Comparison of ENCODE assay signal across 33 cellular contexts in the genomic region with DNA sequence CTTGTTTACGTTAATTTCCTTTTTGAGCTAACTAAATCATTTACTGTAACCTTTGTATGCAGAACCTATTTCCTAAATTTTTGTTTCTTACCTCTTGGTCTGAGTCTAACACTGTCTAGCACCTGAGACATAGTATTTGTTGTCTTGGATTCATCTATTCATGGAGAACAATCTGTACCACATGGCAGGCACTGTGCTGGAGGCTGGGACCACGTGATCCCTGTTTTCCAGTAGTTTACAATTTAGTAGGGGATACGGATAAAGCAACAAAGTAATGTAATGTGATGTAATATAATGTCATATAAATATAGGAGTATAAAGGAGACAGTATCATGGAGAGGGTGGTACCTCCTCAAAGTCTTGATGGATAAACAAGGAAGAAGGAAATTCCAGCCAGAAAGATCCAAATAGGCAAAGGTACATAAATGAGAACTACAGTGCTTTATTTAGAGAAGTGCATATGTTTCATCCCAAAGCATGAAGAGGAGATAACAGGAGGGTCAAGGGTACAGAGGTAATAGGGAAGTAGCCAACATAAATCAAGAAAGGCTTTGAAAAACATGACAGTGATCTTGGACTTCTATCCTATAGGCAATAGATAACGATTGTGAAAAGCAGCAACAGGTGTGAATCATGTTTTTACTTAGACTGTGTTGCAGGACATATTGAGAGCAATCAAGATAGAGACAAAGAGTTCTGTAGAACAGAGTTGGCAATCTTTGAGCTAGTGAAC. TPM values are rescaled to one million over a fixed set of nuclear protein-coding genes. Genes with fewer than 3 reads are reported as not detected.
"Had no signal": no experiment of that assay in that cellular context is flagged by ENCODE, and none has a peak within 500 bp of the region (broad histone marks: within the 10 kb centered on the region; RNA-seq: fewer than 3 reads in every experiment).

No MANE protein-coding gene starts in this region.

- H3K27me3 ChIP-seq: MG63 had no signal

- DNase-seq: activated CD4-positive, alpha-beta memory T cell treated with anti-CD3 and anti-CD28 coated beads, Interleukin-2, amount 10 ng/mL, durations not matched to agents 7 days and 5 days; activated CD4-positive, alpha-beta T cell treated with anti-CD3 and anti-CD28 coated beads for 1 hour; activated CD4-positive, alpha-beta T cell treated with anti-CD3 and anti-CD28 coated beads for 48 hours; activated CD4-positive, CD25-positive, alpha-beta regulatory T cell; activated CD8-positive, alpha-beta memory T cell treated with anti-CD3 and anti-CD28 coated beads for 24 hours; activated CD8-positive, alpha-beta memory T cell treated with anti-CD3 and anti-CD28 coated beads, Interleukin-2, amount 10 ng/mL, durations not matched to agents 7 days and 5 days; activated CD8-positive, alpha-beta memory T cell treated with anti-CD3 and anti-CD28 coated beads, Interleukin-2, amount 50 U/mL, for 48 hours; activated effector memory CD4-positive, alpha-beta T cell treated with Interleukin-2 at 50 U/mL for 16 hours; activated naive CD4-positive, alpha-beta T cell treated with anti-CD3 and anti-CD28 coated beads, Interleukin-2, amount 10 ng/mL, durations not matched to agents 7 days and 5 days; activated naive CD8-positive, alpha-beta T cell treated with anti-CD3 and anti-CD28 coated beads, Interleukin-2, amount 50 U/mL, for 24 hours; activated T-cell treated with anti-CD3 and anti-CD28 coated beads, Interleukin-2, amount 50 U/mL, for 48 hours; anterior cingulate cortex; caudate nucleus; Kasumi-1; KG1; MG63; NCI-H1048; NCI-H1436 treated with DMSO at 0.1 percent for 48 hours; NCI-H1694 treated with DMSO at 0.1 percent for 48 hours; NCI-H2029; NCI-H2107; NCI-H2171; NCI-H510A; NCI-H526; NCI-H748 treated with DMSO at 0.1 percent for 48 hours; NK-92 treated with Interleukin-12 subunit alpha and Interleukin-12 subunit beta, amount 100 ng/mL, for 24 hours; Right ventricle myocardium superior; T1000; WERI-Rb-1 had no signal

- ATAC-seq: activated CD8-positive, alpha-beta memory T cell treated with anti-CD3 and anti-CD28 coated beads, Interleukin-2, amount 10 ng/mL, durations not matched to agents 7 days and 5 days; activated naive CD8-positive, alpha-beta T cell treated with anti-CD3 and anti-CD28 coated beads, Interleukin-2, amount 50 U/mL, for 24 hours had no signal

- H3K9me3 ChIP-seq: MG63 had no signal

- FAIRE-seq: bronchial epithelial cell had no signal

- H3K36me3 ChIP-seq: MG63, WERI-Rb-1 had no signal

- H3K27ac ChIP-seq: SK-N-MC, WERI-Rb-1 had no signal

- H3K4me3 ChIP-seq: MG63, SK-N-MC had no signal

RNA-seq across cellular contexts. Expression of gene CLCA4, which starts 25.9 kb away (rescaled TPM):
- total RNA-seq: activated CD4-positive, alpha-beta memory T cell treated with anti-CD3 and anti-CD28 coated beads, Interleukin-2, amount 10 ng/mL, durations not matched to agents 7 days and 5 days; activated CD8-positive, alpha-beta memory T cell treated with anti-CD3 and anti-CD28 coated beads, Interleukin-2, amount 10 ng/mL, durations not matched to agents 7 days and 5 days; Right ventricle myocardium superior; T-helper 1 cell treated with Interleukin-12 subunit alpha and Interleukin-12 subunit beta and Interleukin-4 antibody, amounts not matched to agents 30 ng/mL and 1 ng/mL, for 36 hours; T-helper 2 cell treated with Interferon-gamma antibody and Interleukin-4, amounts not matched to agents 100 ng/mL and 5 ng/mL, for 36 hours had no signal

RNA-seq across cellular contexts. Expression of gene CLCA1, which starts 52.2 kb away (rescaled TPM):
- total RNA-seq: activated CD4-positive, alpha-beta memory T cell treated with anti-CD3 and anti-CD28 coated beads, Interleukin-2, amount 10 ng/mL, durations not matched to agents 7 days and 5 days; activated CD8-positive, alpha-beta memory T cell treated with anti-CD3 and anti-CD28 coated beads, Interleukin-2, amount 10 ng/mL, durations not matched to agents 7 days and 5 days; bronchial epithelial cell; Right ventricle myocardium superior; T-helper 1 cell treated with Interleukin-12 subunit alpha and Interleukin-12 subunit beta and Interleukin-4 antibody, amounts not matched to agents 30 ng/mL and 1 ng/mL, for 36 hours; T-helper 2 cell treated with Interferon-gamma antibody and Interleukin-4, amounts not matched to agents 100 ng/mL and 5 ng/mL, for 36 hours had no signal
